ENCODE assay signal across 8 cellular contexts in genomic region chr9:85741112-85741874, GRCh38. TPM values are rescaled to one million over a fixed set of nuclear protein-coding genes. Genes with fewer than 3 reads are reported as not detected.
DNase-seq lines count a peak whose midpoint lies in the region; ATAC-seq, FAIRE-seq and TF ChIP-seq lines count a peak whose summit lies in the region.

No MANE protein-coding gene starts in this region.

- FAIRE-seq in GM12891 (lab: Jason Lieb, UNC): no peak

- peak overlapping the region; percentile 77 for H3K9ac ChIP-seq in HCT116 (ENCODE audit: low read length)

- peaks cover 41% of the 10 kb centered on the region for H3K79me2 ChIP-seq in HCT116 (ENCODE audit: insufficient read depth, low read length)

- BruUV-seq in HCT116 (replicated peaks; lab: Mats Ljungman, UMichigan): no TSS peak

- no peaks in the 10 kb centered on the region for H3K9me2 ChIP-seq in HCT116 (ENCODE audit: insufficient read depth)

- H3K4me2 ChIP-seq in HCT116 (ENCODE audit: low read length): peak overlapping the region; percentile 84

- RAD21 ChIA-PET in HCT116 (lab: Charles Lee; ENCODE audit: low non-redundant PET in 1 of 2, low total read pairs in 2 of 2, uncharacterized antibody in 2 of 2, unreplicated experiment in 2 of 2): interaction anchor here in 1 of 2 experiments (0.7 kb wide), 1 partner anchor 41 kb away, joined by 3 read pairs; no protein-coding TSS in a partner anchor

- peaks cover 10 to 49% of the 10 kb centered on the region in 2 donors for H3K4me1 Mint-ChIP-seq in effector memory CD8-positive, alpha-beta T cell (ENCODE audit: low read depth in 2 of 2)

- H3K27ac ChIP-seq in HCT116 (ENCODE audit: low read depth, low read length): peak overlapping the region; percentile 60

- H3K36me3 ChIP-seq in HCT116 (ENCODE audit: control insufficient read depth in 1 of 2, insufficient read depth in 2 of 2, low read length in 2 of 2): no peaks in the 10 kb centered on the region

- TF ChIP-seq RAD21 in HCT116 (IDR thresholded peaks at IDR 0.05; ENCODE audit: low read depth): no peak

- H3K4me3 ChIP-seq in HCT116 (replicated peaks in 1 of 2; ENCODE audit: low read depth in 1 of 2, low read length in 2 of 2) (peak overlapping the region; percentile 74 to 81), mononuclear cell (ENCODE audit: low read length) (peak overlapping the region; percentile 92)

- no peak for TF ChIP-seq POLR2A in GM12891 (IDR thresholded peaks at IDR 0.05; ENCODE audit: low read depth, low read length)
- TF ChIP-seq POLR2A in HCT116 (IDR thresholded peaks at IDR 0.05; ENCODE audit: borderline replicate concordance, extremely low read depth, insufficient read depth, insufficient read length): peak; percentile 8

- H3K27me3 ChIP-seq in HCT116 (ENCODE audit: insufficient read depth, low read length) (peaks cover 10% of the 10 kb centered on the region; the same call in 1 of the 2 replicates), mononuclear cell (ENCODE audit: insufficient read depth, low read length) (no peaks in the 10 kb centered on the region)

- peak overlapping the region; percentile 9 for H2AFZ ChIP-seq in HCT116 (ENCODE audit: low read depth, low read length, poor library complexity, severe bottlenecking)

- POLR2A ChIA-PET in HCT116 (lab: Charles Lee): no interaction called here

- CTCF ChIA-PET in HCT116 (lab: Charles Lee): interaction anchor here (1.4 kb wide), 1 partner anchor 43 kb away, joined by 4 read pairs; no protein-coding TSS in a partner anchor

- H3K27me3 Mint-ChIP-seq in effector memory CD8-positive, alpha-beta T cell: no peaks in the 10 kb centered on the region

- H3K4me1 ChIP-seq in HCT116 (ENCODE audit: control insufficient read depth in 1 of 2, insufficient read depth in 2 of 2, low read length in 2 of 2) (peaks cover 17 to 32% of the 10 kb centered on the region in 2 experiments), mononuclear cell (ENCODE audit: insufficient read depth, low read length) (peaks cover 53% of the 10 kb centered on the region)

- peak; percentile 52 for ATAC-seq in HCT116
- peak; percentile 57 for ATAC-seq in effector memory CD8-positive, alpha-beta T cell (replicated peaks)

- H4K20me1 ChIP-seq in HCT116 (ENCODE audit: insufficient read depth): no peaks in the 10 kb centered on the region

- intact Hi-C loops in HCT116 (cut with micrococcal nuclease): no loop called here

- H3K9me3 ChIP-seq in HCT116 (ENCODE audit: control insufficient read depth in 1 of 2, insufficient read depth in 1 of 2, low read depth in 1 of 2, low read length in 2 of 2) (no peaks in the 10 kb centered on the region), mononuclear cell (ENCODE audit: low read depth, low read length) (no peaks in the 10 kb centered on the region)

- H3K27ac Mint-ChIP-seq in effector memory CD8-positive, alpha-beta T cell: peak overlapping the region; percentile 92

- no peaks in the 10 kb centered on the region for H3K9me3 Mint-ChIP-seq in effector memory CD8-positive, alpha-beta T cell

- H3K36me3 Mint-ChIP-seq in effector memory CD8-positive, alpha-beta T cell (ENCODE audit: insufficient read depth): peaks cover 9% of the 10 kb centered on the region

- DNase-seq in GM12891 (ENCODE audit: insufficient read length, low spot score) (peak; percentile 36), HCT116 (ENCODE audit: low read depth, low spot score) (no peak), NAMALWA (ENCODE audit: low spot score) (peak; percentile 70), dermis blood vessel endothelial cell (no peak)
- peak; percentile 55 to 57 for DNase-seq in activated CD4-positive, alpha-beta T cell treated with anti-CD3 and anti-CD28 coated beads, Interleukin-2, amount 50 U/mL, for 48 hours
- DNase-seq in effector memory CD8-positive, alpha-beta T cell: peak; percentile 57 to 66 (median 64)
- peak; percentile 35 for DNase-seq in stimulated activated CD8-positive, alpha-beta memory T cell treated with anti-CD3 and anti-CD28 coated beads, Interleukin-7, amount 100 ng/mL, for 24 hours (ENCODE audit: low read depth)

- TF ChIP-seq CTCF in HCT116 (IDR thresholded peaks at IDR 0.05 in 2 of 3, conservative IDR thresholded peaks at IDR 0.05 in 1 of 3; ENCODE audit: borderline replicate concordance in 1 of 3, insufficient read depth in 1 of 3, low read depth in 2 of 3, low read length in 2 of 3): no peak

- H3K4me3 Mint-ChIP-seq in effector memory CD8-positive, alpha-beta T cell: peak overlapping the region; percentile 88 to 91

TF ChIP-seq in GM12891, 5 proteins besides CTCF, POLR2A, EP300 and RAD21:
- TF ChIP-seq PAX5 (IDR thresholded peaks at IDR 0.05; ENCODE audit: insufficient read depth, low read length, severe bottlenecking): no peak
- TF ChIP-seq POU2F2 (IDR thresholded peaks at IDR 0.05; ENCODE audit: low read depth, low read length): no peak
- no peak for TF ChIP-seq TAF1 (IDR thresholded peaks at IDR 0.05; ENCODE audit: low read depth, low read length)
- 0 out of 2 replicates have a peak, but pooled peaks have one; percentile 33 for TF ChIP-seq POLR2AphosphoS5 (IDR thresholded peaks at IDR 0.05; ENCODE audit: low read depth, low read length)
- TF ChIP-seq SPI1 (IDR thresholded peaks at IDR 0.05; ENCODE audit: low read depth, low read length): no peak

TF ChIP-seq in HCT116, 20 proteins besides CTCF, POLR2A, EP300 and RAD21:
- TF ChIP-seq REST (IDR thresholded peaks at IDR 0.05; ENCODE audit: low read depth) (no peak), TCF7L2 (IDR thresholded peaks at IDR 0.05; ENCODE audit: borderline replicate concordance, extremely low read depth, insufficient read depth, insufficient read length) (peak; percentile 2), ELF1 (IDR thresholded peaks at IDR 0.05; ENCODE audit: borderline replicate concordance, low read depth) (no peak), SIN3A (IDR thresholded peaks at IDR 0.05; ENCODE audit: low read depth) (peak; percentile 39; the same call in 1 of the 2 replicates), ZBTB33 (IDR thresholded peaks at IDR 0.05; ENCODE audit: extremely low read depth, insufficient replicate concordance, low read length) (no peak), FOSL1 (IDR thresholded peaks at IDR 0.05; ENCODE audit: low read depth) (no peak), JUND (IDR thresholded peaks at IDR 0.05) (no peak), YY1 (IDR thresholded peaks at IDR 0.05; ENCODE audit: extremely low read depth, insufficient replicate concordance, low read depth, low read length) (no peak), ZFX (IDR thresholded peaks at IDR 0.05) (peak; percentile 53; the same call in 1 of the 2 replicates)

RNA-seq across cellular contexts. Expression of gene AGTPBP1, which starts 0.5 kb away (rescaled TPM):
- 12.3 TPM for polyA plus RNA-seq in GM12891 (2012; ENCODE audit: low read depth, missing spikeins)
- 17.4 TPM for total RNA-seq in HCT116 (2021; ENCODE audit: unreplicated experiment)
- polyA plus RNA-seq in HCT116 (2012): 5.3 and 7.1 TPM in 2 replicates
- 147 TPM for total RNA-seq in mononuclear cell
- total RNA-seq in dermis blood vessel endothelial cell: 31.6 and 34.4 TPM in 2 replicates

Comparison
In these comparisons a context has a peak if more than half of its experiments do, and no peak if none do; other contexts are left out.
1. DNase-seq: peak in GM12891 (single experiment), NAMALWA (single experiment), activated CD4-positive, alpha-beta T cell treated with anti-CD3 and anti-CD28 coated beads, Interleukin-2, amount 50 U/mL, for 48 hours (2 of 2), effector memory CD8-positive, alpha-beta T cell (3 of 3) and stimulated activated CD8-positive, alpha-beta memory T cell treated with anti-CD3 and anti-CD28 coated beads, Interleukin-7, amount 100 ng/mL, for 24 hours (single experiment); none in HCT116 (single experiment) and dermis blood vessel endothelial cell (single experiment).